Comparison of ENCODE assay signal across 8 cellular contexts in the genomic region with DNA sequence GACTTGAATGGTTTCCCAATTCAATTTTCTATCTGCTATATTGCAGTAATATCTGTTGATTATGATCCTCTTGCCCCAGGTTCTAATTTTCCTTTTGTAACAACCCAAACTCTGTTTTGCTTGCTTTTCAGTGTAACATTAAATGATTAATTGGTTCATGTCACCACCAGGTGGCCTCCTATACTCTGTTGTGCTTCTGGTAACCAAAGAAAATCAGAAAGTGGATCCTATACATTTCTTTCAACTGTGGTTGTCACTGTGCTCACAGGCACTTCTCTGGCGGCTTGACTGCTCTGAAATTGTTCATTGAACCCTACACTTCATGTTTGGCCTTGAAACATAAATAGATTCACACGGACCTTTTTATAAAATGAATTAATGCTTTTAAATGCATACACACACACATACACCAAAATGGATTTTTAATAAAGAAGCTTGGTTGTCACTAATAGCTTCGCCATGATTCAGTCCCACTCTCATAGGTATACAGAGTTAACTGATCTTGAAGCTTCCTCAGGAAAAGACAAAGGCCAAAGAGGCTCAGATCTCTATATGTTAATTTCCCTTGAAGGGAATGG.
A peak's percentile ranks its signal among the peaks of the same experiment; 100 is the strongest.
DNase-seq lines count a peak whose midpoint lies in the region; ATAC-seq and TF ChIP-seq lines count a peak whose summit lies in the region.

No MANE protein-coding gene starts in this region.

- H3K36me3 Mint-ChIP-seq in naive thymus-derived CD8-positive, alpha-beta T cell = no peaks in the 10 kb centered on the region

- H3K4me1 Mint-ChIP-seq in naive thymus-derived CD8-positive, alpha-beta T cell = no peaks in the 10 kb centered on the region

- ATAC-seq in HG03135 (IDR thresholded peaks at IDR 0.05; ENCODE audit: unreplicated experiment) = peak; percentile 76
- ATAC-seq in left lobe of liver = peak; percentile 89
- ATAC-seq in naive thymus-derived CD8-positive, alpha-beta T cell = no peak
- no peak for ATAC-seq in GM21717 (IDR thresholded peaks at IDR 0.05; ENCODE audit: unreplicated experiment)

- no peak overlapping the region for H3K27ac ChIP-seq in breast epithelium

- intact Hi-C loops in breast epithelium (cut with DNase I; ENCODE audit: low total_unique reads) = no loop called here

- H3K4me3 ChIP-seq in breast epithelium = no peak overlapping the region

- TF ChIP-seq POLR2A in breast epithelium (IDR thresholded peaks at IDR 0.05) = no peak

- H3K27ac Mint-ChIP-seq in naive thymus-derived CD8-positive, alpha-beta T cell = no peak overlapping the region

- H3K27me3 ChIP-seq in breast epithelium = no peaks in the 10 kb centered on the region

- no peaks in the 10 kb centered on the region for H3K9me3 Mint-ChIP-seq in naive thymus-derived CD8-positive, alpha-beta T cell

- peaks cover 0 to 4% (median 0%) of the 10 kb centered on the region in 5 donors for H3K27me3 Mint-ChIP-seq in naive thymus-derived CD8-positive, alpha-beta T cell

- no peaks in the 10 kb centered on the region for H3K4me1 ChIP-seq in breast epithelium

- POLR2A ChIA-PET in naive thymus-derived CD8-positive, alpha-beta T cell (lab: Charles Lee) = no interaction called here

- no peaks in the 10 kb centered on the region for H3K9me3 ChIP-seq in breast epithelium

- DNase-seq in NCI-H2081 (lab: John Stamatoyannopoulos, UW) = peak; percentile 55 to 70
- DNase-seq in NCI-H2081 treated with DMSO at 0.1 percent for 48 hours (lab: John Stamatoyannopoulos, UW) = no peak
- peak; percentile 77 for DNase-seq in NCI-H510A treated with DMSO at 0.1 percent for 48 hours (lab: John Stamatoyannopoulos, UW)
- DNase-seq in breast epithelium (ENCODE audit: low spot score in 2 of 2) = no peak
- DNase-seq in left lobe of liver (ENCODE audit: low spot score) = no peak
- DNase-seq in naive thymus-derived CD8-positive, alpha-beta T cell = no peak

- H3K36me3 ChIP-seq in breast epithelium = no peaks in the 10 kb centered on the region

- H3K4me3 Mint-ChIP-seq in naive thymus-derived CD8-positive, alpha-beta T cell = no peak overlapping the region

- TF ChIP-seq CTCF in breast epithelium (IDR thresholded peaks at IDR 0.05) = peak in 2 of 3 donors; percentile 42 to 54

Comparison
In these comparisons a context has a peak if more than half of its experiments do, and no peak if none do; other contexts are left out.
1. DNase-seq: peak in NCI-H2081 (2 of 2) and NCI-H510A treated with DMSO at 0.1 percent for 48 hours (single experiment); none in NCI-H2081 treated with DMSO at 0.1 percent for 48 hours (single experiment), breast epithelium (0 of 2), left lobe of liver (single experiment) and naive thymus-derived CD8-positive, alpha-beta T cell (0 of 10).
2. ATAC-seq: peak in HG03135 (single experiment) and left lobe of liver (single experiment); none in naive thymus-derived CD8-positive, alpha-beta T cell (0 of 2) and GM21717 (single experiment).